ENCODE assay signal across 7 cellular contexts in the genomic region with DNA sequence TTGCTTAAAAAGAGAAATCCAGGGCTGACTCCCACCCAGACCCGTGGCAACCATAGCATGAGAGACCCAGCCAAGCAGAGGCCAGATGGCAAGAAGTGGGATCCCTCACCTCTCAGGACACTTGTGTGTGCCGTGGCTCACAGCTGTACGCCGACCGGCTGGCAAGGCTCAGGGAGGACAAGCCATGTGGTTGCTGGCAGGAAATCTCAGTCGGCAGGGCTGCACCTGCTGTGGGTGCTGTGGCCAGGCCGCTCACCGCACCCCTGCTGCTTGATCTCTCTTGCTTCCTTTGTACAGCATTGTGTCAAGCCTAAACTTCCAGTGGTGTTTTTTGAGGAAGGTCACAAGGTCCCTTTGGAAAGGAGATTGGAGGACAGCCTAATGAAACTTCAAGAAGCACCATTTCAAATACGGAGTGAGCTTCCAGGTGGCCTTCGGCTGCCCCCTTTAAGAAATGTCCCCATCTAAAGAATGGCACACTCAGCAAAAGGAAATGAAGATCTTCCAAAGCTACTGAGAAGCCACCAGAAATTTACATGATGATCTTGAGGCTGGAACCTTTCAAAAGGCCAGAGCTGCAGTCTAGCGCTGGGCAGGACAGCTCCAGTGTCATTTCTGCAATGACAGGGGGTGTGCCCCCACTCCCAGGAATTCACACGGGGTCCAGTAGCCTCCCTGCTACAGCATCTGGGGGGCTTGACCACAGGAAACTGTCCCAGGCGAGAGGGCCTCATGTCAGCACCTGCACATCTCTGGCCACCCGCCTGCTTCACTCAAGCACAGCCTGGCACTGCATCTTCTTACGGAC.
DNase-seq lines count a peak whose midpoint lies in the region; ATAC-seq and FAIRE-seq lines count a peak whose summit lies in the region.

No MANE protein-coding gene starts in this region.

- POLR2A ChIA-PET in activated CD4-positive, alpha-beta memory T cell treated with anti-CD3 and anti-CD28 coated beads for 36 hours (lab: Charles Lee): no interaction called here

- H3K27ac Mint-ChIP-seq in activated CD4-positive, alpha-beta memory T cell treated with anti-CD3 and anti-CD28 coated beads for 36 hours: no peak overlapping the region

- CTCF ChIA-PET in activated CD4-positive, alpha-beta memory T cell treated with anti-CD3 and anti-CD28 coated beads for 36 hours (lab: Charles Lee): no interaction called here

- FAIRE-seq in urothelium cell line (lab: Jason Lieb, UNC): no peak

- DNase-seq in activated CD4-positive, alpha-beta memory T cell treated with anti-CD3 and anti-CD28 coated beads for 36 hours: peak; percentile 59
- peak; percentile 14 to 35 for DNase-seq in stimulated activated CD4-positive, alpha-beta T cell treated with anti-CD3 and anti-CD28 coated beads, Interleukin-4, amount 100 ng/mL, for 4 hours
- no peak for DNase-seq in C1 segment of cervical spinal cord (lab: John Stamatoyannopoulos, UW)
- DNase-seq in urothelium cell line (ENCODE audit: low spot score): no peak
- DNase-seq in SKM-1 (lab: John Stamatoyannopoulos, UW; ENCODE audit: unreplicated experiment): no peak

- peaks cover 24% of the 10 kb centered on the region for H3K4me1 Mint-ChIP-seq in activated CD4-positive, alpha-beta memory T cell treated with anti-CD3 and anti-CD28 coated beads for 36 hours (ENCODE audit: low read depth)

- H3K4me3 Mint-ChIP-seq in activated CD4-positive, alpha-beta memory T cell treated with anti-CD3 and anti-CD28 coated beads for 36 hours: no peak overlapping the region

- H3K27me3 Mint-ChIP-seq in activated CD4-positive, alpha-beta memory T cell treated with anti-CD3 and anti-CD28 coated beads for 36 hours: no peaks in the 10 kb centered on the region

- no peaks in the 10 kb centered on the region for H3K9me3 Mint-ChIP-seq in activated CD4-positive, alpha-beta memory T cell treated with anti-CD3 and anti-CD28 coated beads for 36 hours

- ATAC-seq in GM19397 (IDR thresholded peaks at IDR 0.05; ENCODE audit: unreplicated experiment): peak; percentile 91
- ATAC-seq in HG03064 (IDR thresholded peaks at IDR 0.05; ENCODE audit: low read depth, unreplicated experiment): peak; percentile 90

- no peaks in the 10 kb centered on the region for H3K36me3 Mint-ChIP-seq in activated CD4-positive, alpha-beta memory T cell treated with anti-CD3 and anti-CD28 coated beads for 36 hours

- intact Hi-C loops in activated CD4-positive, alpha-beta memory T cell treated with anti-CD3 and anti-CD28 coated beads for 36 hours (cut with micrococcal nuclease): no loop called here

Comparison
In these comparisons a context has a peak if more than half of its experiments do, and no peak if none do; other contexts are left out.
1. DNase-seq: peak in activated CD4-positive, alpha-beta memory T cell treated with anti-CD3 and anti-CD28 coated beads for 36 hours (single experiment) and stimulated activated CD4-positive, alpha-beta T cell treated with anti-CD3 and anti-CD28 coated beads, Interleukin-4, amount 100 ng/mL, for 4 hours (2 of 2); none in C1 segment of cervical spinal cord (0 of 14), urothelium cell line (single experiment) and SKM-1 (single experiment).